ENCODE assay signal across 9 cellular contexts in genomic region chr1:160711528-160712311, GRCh38. TPM values are rescaled to one million over a fixed set of nuclear protein-coding genes. Genes with fewer than 3 reads are reported as not detected.
DNase-seq lines count a peak whose midpoint lies in the region; ATAC-seq and TF ChIP-seq lines count a peak whose summit lies in the region.
"Had no signal": no experiment of that assay in that cellular context is flagged by ENCODE, and none has a peak within 500 bp of the region (broad histone marks: within the 10 kb centered on the region; RNA-seq: fewer than 3 reads in every experiment).

Gene CD48 (minus strand): TSS chr1:160711822. CDS start chr1:160711763, 59 bp downstream.

- no peak within 1 kb of the TSS for H3K4me3 Mint-ChIP-seq in CD8-positive, alpha-beta T cell
- no peak within 1 kb of the TSS for H3K4me3 Mint-ChIP-seq in central memory CD8-positive, alpha-beta T cell
- no peak within 1 kb of the TSS for H3K4me3 Mint-ChIP-seq in stimulated activated naive CD8-positive, alpha-beta T cell treated with anti-CD3 and anti-CD28 coated beads, Interleukin-15, amount 100 ng/mL, for 72 hours

- H3K4me1 Mint-ChIP-seq in CD8-positive, alpha-beta T cell (ENCODE audit: low read depth) = peaks cover 45% of the 10 kb centered on the region
- peaks cover 24% of the 10 kb centered on the region for H3K4me1 Mint-ChIP-seq in central memory CD8-positive, alpha-beta T cell
- H3K4me1 Mint-ChIP-seq in stimulated activated naive CD8-positive, alpha-beta T cell treated with anti-CD3 and anti-CD28 coated beads, Interleukin-15, amount 100 ng/mL, for 72 hours = peaks cover 33% of the 10 kb centered on the region

- CTCF ChIA-PET in CD8-positive, alpha-beta T cell (lab: Charles Lee) = interaction anchor here (0.9 to 7.1 kb wide), 9 partner anchors 14 to 122 kb away, joined by 3 to 87 read pairs (median 4); partner anchors contain the start of gene LY9

- H3K4me3 ChIP-seq in CD8-positive, alpha-beta T cell (ENCODE audit: low read depth, low read length) = peak within 1 kb of the TSS; percentile 89

- peaks cover 11% of the 10 kb centered on the region for H3K36me3 Mint-ChIP-seq in CD8-positive, alpha-beta T cell
- peaks cover 3% of the 10 kb centered on the region for H3K36me3 Mint-ChIP-seq in central memory CD8-positive, alpha-beta T cell (ENCODE audit: insufficient read depth)

- no peaks in the 10 kb centered on the region for H3K36me3 ChIP-seq in CD8-positive, alpha-beta T cell (ENCODE audit: insufficient read depth, low read length)

- no peaks in the 10 kb centered on the region for H3K9me3 Mint-ChIP-seq in CD8-positive, alpha-beta T cell
- no peaks in the 10 kb centered on the region for H3K9me3 Mint-ChIP-seq in central memory CD8-positive, alpha-beta T cell
- H3K9me3 Mint-ChIP-seq in stimulated activated naive CD8-positive, alpha-beta T cell treated with anti-CD3 and anti-CD28 coated beads, Interleukin-15, amount 100 ng/mL, for 72 hours = no peaks in the 10 kb centered on the region

- H3K27ac Mint-ChIP-seq in CD8-positive, alpha-beta T cell = no peak within 1 kb of the TSS
- H3K27ac Mint-ChIP-seq in central memory CD8-positive, alpha-beta T cell (ENCODE audit: low read depth) = no peak within 1 kb of the TSS
- H3K27ac Mint-ChIP-seq in stimulated activated naive CD8-positive, alpha-beta T cell treated with anti-CD3 and anti-CD28 coated beads, Interleukin-15, amount 100 ng/mL, for 72 hours = peak within 1 kb of the TSS in 1 of 2 donors; percentile 96

- no peaks in the 10 kb centered on the region for H3K27me3 ChIP-seq in CD8-positive, alpha-beta T cell (ENCODE audit: insufficient read depth, low read length)

- no peaks in the 10 kb centered on the region for H3K9me3 ChIP-seq in CD8-positive, alpha-beta T cell (ENCODE audit: low read length)

- H3K27ac ChIP-seq in CD8-positive, alpha-beta T cell (ENCODE audit: low read depth, low read length) = peak within 1 kb of the TSS; percentile 76
- H3K27ac ChIP-seq: parathyroid adenoma had no signal

- intact Hi-C loops in CD8-positive, alpha-beta T cell (cut with DNase I, micrococcal nuclease) = loop anchor here (1.0 to 2.0 kb wide), 6 partner anchors 15 to 83 kb away; partner anchors contain the start of gene SLAMF7 (in 1 of the 2)

- ATAC-seq in CD8-positive, alpha-beta T cell = peak; percentile 32
- peak; percentile 28 for ATAC-seq in GM21619 (IDR thresholded peaks at IDR 0.05; ENCODE audit: unreplicated experiment)
- peak; percentile 51 for ATAC-seq in central memory CD8-positive, alpha-beta T cell (replicated peaks; ENCODE audit: extremely low read depth, poor library complexity, severe bottlenecking)
- peak; percentile 60 for ATAC-seq in stimulated activated naive CD8-positive, alpha-beta T cell treated with anti-CD3 and anti-CD28 coated beads, Interleukin-15, amount 100 ng/mL, for 72 hours

- peaks cover 58% of the 10 kb centered on the region for H3K4me1 ChIP-seq in CD8-positive, alpha-beta T cell (ENCODE audit: insufficient read depth, low read length)
- H3K4me1 ChIP-seq: parathyroid adenoma had no signal

- TF ChIP-seq CTCF in CD8-positive, alpha-beta T cell (IDR thresholded peaks at IDR 0.05) = no peak

- H3K27me3 Mint-ChIP-seq in CD8-positive, alpha-beta T cell (ENCODE audit: low read depth) = no peaks in the 10 kb centered on the region
- H3K27me3 Mint-ChIP-seq in central memory CD8-positive, alpha-beta T cell = no peaks in the 10 kb centered on the region
- no peaks in the 10 kb centered on the region for H3K27me3 Mint-ChIP-seq in stimulated activated naive CD8-positive, alpha-beta T cell treated with anti-CD3 and anti-CD28 coated beads, Interleukin-15, amount 100 ng/mL, for 72 hours

- POLR2A ChIA-PET in CD8-positive, alpha-beta T cell (lab: Charles Lee) = interaction anchor here (0.7 to 3.1 kb wide), 8 partner anchors 8 to 71 kb away, joined by 3 to 11 read pairs (median 3); no protein-coding TSS in a partner anchor

- DNase-seq in CD8-positive, alpha-beta T cell = peak in 5 of 7 experiments; percentile 37 to 76 (median 61)
- DNase-seq in OCI-M1 (lab: John Stamatoyannopoulos, UW) (peak; percentile 40), NCI-H128 (lab: John Stamatoyannopoulos, UW; ENCODE audit: unreplicated experiment) (no peak), EL (no peak), NCI-H345 (lab: John Stamatoyannopoulos, UW) (no peak)
- DNase-seq in central memory CD8-positive, alpha-beta T cell (ENCODE audit: low spot score in 2 of 2) = peak in 1 of 2 donors; percentile 42
- DNase-seq in stimulated activated naive CD8-positive, alpha-beta T cell treated with anti-CD3 and anti-CD28 coated beads, Interleukin-15, amount 100 ng/mL, for 72 hours = peak; percentile 58 to 67

RNA-seq across cellular contexts. Expression of gene CD48, which starts in this region (rescaled TPM):
- 100 to 1,000 TPM; 397 to 399 TPM for total RNA-seq in CD8-positive, alpha-beta T cell

Comparison
In these comparisons a context has a peak if more than half of its experiments do, and no peak if none do; other contexts are left out.
1. DNase-seq: peak in CD8-positive, alpha-beta T cell (5 of 7), OCI-M1 (single experiment) and stimulated activated naive CD8-positive, alpha-beta T cell treated with anti-CD3 and anti-CD28 coated beads, Interleukin-15, amount 100 ng/mL, for 72 hours (2 of 2); none in NCI-H128 (single experiment), EL (single experiment) and NCI-H345 (single experiment).
2. Peak in every context shown above with its lines, with median percentiles within 50 percentile points of each other: ATAC-seq.